In genomic region chr14:106657460-106657859, GRCh38 we compare ENCODE assay signal across 9 cellular contexts.
DNase-seq lines count a peak whose midpoint lies in the region; ATAC-seq and TF ChIP-seq lines count a peak whose summit lies in the region.
"Had no signal": no experiment of that assay in that cellular context is flagged by ENCODE, and none has a peak within 500 bp of the region (broad histone marks: within the 10 kb centered on the region; RNA-seq: fewer than 3 reads in every experiment).

No MANE protein-coding gene starts in this region.

- DNase-seq in DND-41 (peak; percentile 92), activated T-cell treated with anti-CD3 and anti-CD28 coated beads for 48 hours (ENCODE audit: low read depth) (peak; percentile 30), HPDE6-E6E7 (ENCODE audit: extremely low spot score) (no peak)
- peak; percentile 21 for DNase-seq in stimulated activated CD4-positive, alpha-beta T cell treated with anti-CD3 and anti-CD28 coated beads, Interleukin-2, amount 100 ng/mL, for 4 hours (ENCODE audit: low read depth)
- DNase-seq: NCI-H2029 had no signal

- H3K36me3 ChIP-seq in DND-41 (ENCODE audit: insufficient read depth, low read length) (no peaks in the 10 kb centered on the region), OCI-LY1 (ENCODE audit: insufficient read depth, low read length) (no peaks in the 10 kb centered on the region; the same call in 1 of the 2 replicates)

- H3K9me3 ChIP-seq in DND-41 (ENCODE audit: insufficient read depth, low read length, severe bottlenecking) (no peaks in the 10 kb centered on the region), OCI-LY1 (ENCODE audit: low read length) (peaks cover 17% of the 10 kb centered on the region; the same call in 1 of the 2 replicates)

- peak overlapping the region; percentile 45 for H2AFZ ChIP-seq in DND-41 (ENCODE audit: low read depth, low read length)
- H2AFZ ChIP-seq in OCI-LY1 (ENCODE audit: low read length) = no peak overlapping the region

- no peaks in the 10 kb centered on the region for H3F3A ChIP-seq in OCI-LY1 (ENCODE audit: insufficient read depth, low read length)

- H3K79me2 ChIP-seq in DND-41 (ENCODE audit: insufficient read depth, low read length) (no peaks in the 10 kb centered on the region), OCI-LY1 (ENCODE audit: insufficient read depth, low read length) (no peaks in the 10 kb centered on the region)

- ATAC-seq in DND-41 (ENCODE audit: insufficient read depth, low read depth) = peak; percentile 80
- ATAC-seq in GM19397 (IDR thresholded peaks at IDR 0.05; ENCODE audit: unreplicated experiment) = no peak
- no peak for ATAC-seq in GM21447 (IDR thresholded peaks at IDR 0.05; ENCODE audit: unreplicated experiment)
- no peak for ATAC-seq in GM21367 (IDR thresholded peaks at IDR 0.05; ENCODE audit: unreplicated experiment)

- peak overlapping the region; percentile 49 for H3K9ac ChIP-seq in DND-41 (ENCODE audit: low read depth, low read length)
- no peak overlapping the region for H3K9ac ChIP-seq in OCI-LY1 (ENCODE audit: low read length)

- H3K4me3 ChIP-seq in DND-41 (ENCODE audit: low read depth in 1 of 2, low read length in 2 of 2) = peak overlapping the region in 1 of 2 experiments; percentile 12; a peak in 1 of 4 replicates
- H3K4me3 ChIP-seq in OCI-LY1 (ENCODE audit: low read depth, low read length, poor library complexity, severe bottlenecking) = no peak overlapping the region

- H3K4me1 ChIP-seq in DND-41 (ENCODE audit: insufficient read depth, low read length) (peaks cover 78% of the 10 kb centered on the region), OCI-LY1 (ENCODE audit: insufficient read depth, low read length, severe bottlenecking) (no peaks in the 10 kb centered on the region)

- TF ChIP-seq CTCF in DND-41 (IDR thresholded peaks at IDR 0.05; ENCODE audit: borderline replicate concordance, extremely low read depth, low read length, poor library complexity, severe bottlenecking) (peak; percentile 98), OCI-LY1 (IDR thresholded peaks at IDR 0.05; ENCODE audit: low read length) (peak; percentile 56)

- H4K20me1 ChIP-seq in DND-41 (ENCODE audit: insufficient read depth, low read length) (no peaks in the 10 kb centered on the region), OCI-LY1 (ENCODE audit: insufficient read depth, low read length) (no peaks in the 10 kb centered on the region)

- peak overlapping the region; percentile 92 for H3K27ac ChIP-seq in DND-41 (ENCODE audit: low read length)
- H3K27ac ChIP-seq in OCI-LY1 (ENCODE audit: low read depth, low read length, poor library complexity, severe bottlenecking) = no peak overlapping the region

- H3K27me3 ChIP-seq in DND-41 (ENCODE audit: insufficient read depth, low read length, poor library complexity) (no peaks in the 10 kb centered on the region), OCI-LY1 (ENCODE audit: insufficient read depth, low read length) (peaks cover 3% of the 10 kb centered on the region; the same call in 1 of the 2 replicates)

- H3K4me2 ChIP-seq in DND-41 (ENCODE audit: insufficient read depth, low read length) (peak overlapping the region; percentile 41), OCI-LY1 (ENCODE audit: low read length) (no peak overlapping the region)

- H3K9me2 ChIP-seq in OCI-LY1 (ENCODE audit: low read depth, low read length) = no peaks in the 10 kb centered on the region
